ENCODE assay signal across 31 cellular contexts in the genomic region with DNA sequence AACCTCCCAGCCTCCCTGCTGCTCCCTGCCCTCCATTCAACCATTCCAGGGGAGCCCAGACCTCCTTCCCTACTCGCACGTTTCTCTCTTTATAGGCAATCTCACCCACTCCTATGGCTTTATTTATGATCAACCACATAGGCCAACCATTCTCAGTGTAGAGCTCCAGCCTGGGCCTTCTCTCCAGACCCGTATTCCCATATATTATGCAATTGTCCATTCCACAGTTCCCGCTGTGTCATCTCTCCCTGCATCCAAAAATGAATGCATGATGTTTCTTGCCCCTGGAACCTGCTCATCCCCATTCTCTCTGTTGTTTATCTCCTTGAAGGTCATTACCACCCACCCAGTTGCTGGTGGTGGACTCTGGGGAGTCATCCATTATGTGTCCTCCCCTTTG.
"Had no signal": no experiment of that assay in that cellular context is flagged by ENCODE, and none has a peak within 500 bp of the region (broad histone marks: within the 10 kb centered on the region; RNA-seq: fewer than 3 reads in every experiment).

No MANE protein-coding gene starts in this region.

- H3K27me3 ChIP-seq: pancreas, stomach, testis, thyroid gland, uterus had no signal

- DNase-seq: hypothalamus; immature natural killer cell; kidney; left colon; left ventricle myocardium inferior; midbrain; mucosa of descending colon; naive thymus-derived CD4-positive, alpha-beta T cell; nucleus accumbens; pancreas; posterior cingulate gyrus; retina; right cardiac atrium; stimulated activated CD4-positive, alpha-beta T cell treated with anti-CD3 and anti-CD28 coated beads, Interleukin-12 subunit alpha, Interleukin-12 subunit beta, amount 100 ng/mL, for 4 hours; stimulated activated CD4-positive, alpha-beta T cell treated with anti-CD3 and anti-CD28 coated beads, Interleukin-15, amount 100 ng/mL, for 24 hours; stimulated activated CD4-positive, alpha-beta T cell treated with anti-CD3 and anti-CD28 coated beads, Interleukin-2, amount 100 ng/mL, for 24 hours; stimulated activated CD4-positive, alpha-beta T cell treated with anti-CD3 and anti-CD28 coated beads, Interleukin-4, amount 100 ng/mL, for 1 hour; stimulated activated naive B cell treated with anti-CD40 and anti-IgM and Interleukin-4, amounts not matched to agents 10 μg/mL and 1 μg/mL and 100 μg/mL, for 72 hours; stimulated activated naive CD8-positive, alpha-beta T cell treated with anti-CD3 and anti-CD28 coated beads, Interleukin-15, Interleukin-2, amounts not matched to agents 100 U/mL and 50 U/mL, for 24 hours; stomach; testis; thyroid gland; uterus had no signal

- ATAC-seq: naive thymus-derived CD4-positive, alpha-beta T cell; natural killer cell treated with Interleukin-12 subunit alpha and Interleukin-12 subunit beta and Interleukin-15 and Interleukin-18, amount 100 ng/mL, for 72 hours; pancreas; right cardiac atrium; sciatic nerve; stimulated activated naive B cell treated with anti-CD40 and anti-IgM and Interleukin-4, amounts not matched to agents 10 μg/mL and 1 μg/mL and 100 μg/mL, for 72 hours; stimulated activated naive CD8-positive, alpha-beta T cell treated with anti-CD3 and anti-CD28 coated beads, Interleukin-15, Interleukin-2, amounts not matched to agents 100 U/mL and 50 U/mL, for 24 hours had no signal

- H3K36me3 Mint-ChIP-seq: natural killer cell treated with Interleukin-12 subunit alpha and Interleukin-12 subunit beta and Interleukin-15 and Interleukin-18, amount 100 ng/mL, for 72 hours; stimulated activated naive B cell treated with anti-CD40 and anti-IgM and Interleukin-4, amounts not matched to agents 10 μg/mL and 1 μg/mL and 100 μg/mL, for 72 hours; type B pancreatic cell had no signal

- H3K27me3 Mint-ChIP-seq: naive thymus-derived CD4-positive, alpha-beta T cell; natural killer cell treated with Interleukin-12 subunit alpha and Interleukin-12 subunit beta and Interleukin-15 and Interleukin-18, amount 100 ng/mL, for 72 hours; stimulated activated naive B cell treated with anti-CD40 and anti-IgM and Interleukin-4, amounts not matched to agents 10 μg/mL and 1 μg/mL and 100 μg/mL, for 72 hours; type B pancreatic cell had no signal

- H3K4me3 ChIP-seq: left ventricle myocardium inferior, lung, mucosa of descending colon, pancreas, prostate gland, skin epidermis, stomach, testis, thyroid gland, uterus had no signal

- H3K4me3 Mint-ChIP-seq: immature natural killer cell; naive thymus-derived CD4-positive, alpha-beta T cell; natural killer cell treated with Interleukin-12 subunit alpha and Interleukin-12 subunit beta and Interleukin-15 and Interleukin-18, amount 100 ng/mL, for 72 hours; neural crest cell; stimulated activated naive B cell treated with anti-CD40 and anti-IgM and Interleukin-4, amounts not matched to agents 10 μg/mL and 1 μg/mL and 100 μg/mL, for 72 hours; type B pancreatic cell had no signal

- H3K27ac Mint-ChIP-seq: naive thymus-derived CD4-positive, alpha-beta T cell; stimulated activated naive B cell treated with anti-CD40 and anti-IgM and Interleukin-4, amounts not matched to agents 10 μg/mL and 1 μg/mL and 100 μg/mL, for 72 hours; type B pancreatic cell had no signal

- H3K9me3 Mint-ChIP-seq: immature natural killer cell; natural killer cell treated with Interleukin-12 subunit alpha and Interleukin-12 subunit beta and Interleukin-15 and Interleukin-18, amount 100 ng/mL, for 72 hours; neural crest cell had no signal

- FAIRE-seq: islet of Langerhans, kidney, pancreas had no signal

- H3K4me1 ChIP-seq: pancreas, prostate gland, testis, uterus had no signal

- H3K36me3 ChIP-seq: left ventricle myocardium inferior, pancreas, prostate gland, stomach, thyroid gland, uterus had no signal

- H3K27ac ChIP-seq: left ventricle myocardium inferior, pancreas, prostate gland, skin epidermis, stomach, testis, thyroid gland, uterus had no signal

- H3K9me3 ChIP-seq: left ventricle myocardium inferior, mucosa of descending colon, pancreas, prostate gland, stomach, testis, thyroid gland, uterus had no signal
